In genomic region chr16:57537194-57537505, GRCh38 we compare ENCODE assay signal across 10 cellular contexts. TPM values are rescaled to one million over a fixed set of nuclear protein-coding genes. Genes with fewer than 3 reads are reported as not detected.
A peak's percentile ranks its signal among the peaks of the same experiment; 100 is the strongest.
DNase-seq lines count a peak whose midpoint lies in the region; ATAC-seq, FAIRE-seq and TF ChIP-seq lines count a peak whose summit lies in the region.
"Had no signal": no experiment of that assay in that cellular context is flagged by ENCODE, and none has a peak within 500 bp of the region (broad histone marks: within the 10 kb centered on the region; RNA-seq: fewer than 3 reads in every experiment).

No MANE protein-coding gene starts in this region.

- CTCF ChIA-PET in GM12878 (lab: Yijun Ruan, JAX) = interaction anchor here (0.7 to 3.3 kb wide), 14 partner anchors 8 to 185 kb away, joined by 3 to 18 read pairs (median 5); partner anchors contain the start of gene DOK4

- no peaks in the 10 kb centered on the region for H4K20me1 ChIP-seq in GM12878 (ENCODE audit: control insufficient read depth, insufficient read depth)

- TF ChIP-seq POLR2A in GM12878 (IDR thresholded peaks at IDR 0.05; ENCODE audit: low read depth, low read length) = no peak

- BruUV-seq in GM12878 (replicated peaks; lab: Mats Ljungman, UMichigan) = TSS peak; percentile 39

- DNase-seq in left ventricle myocardium inferior (no peak), cardiac septum (ENCODE audit: low spot score) (no peak), GM12878 (ENCODE audit: low read depth, low spot score) (no peak), dermis blood vessel endothelial cell (no peak), omental fat pad (ENCODE audit: low spot score) (no peak), DMS79 (lab: John Stamatoyannopoulos, UW) (no peak)
- no peak for DNase-seq in effector CD4-positive, alpha-beta T cell

- peak overlapping the region; percentile 84 for H3K4me2 ChIP-seq in GM12878 (ENCODE audit: control insufficient read depth, insufficient read depth)

- in situ Hi-C loops in GM12878 (cut with MboI) = no loop called here

- intact Hi-C loops in left ventricle myocardium inferior (cut with micrococcal nuclease) (no loop called here), cardiac septum (cut with DNase I) (loop anchor here (5.0 kb wide), 1 partner anchor 75 kb away; the partner anchor contains the start of gene POLR2C), GM12878 (cut with micrococcal nuclease; ENCODE audit: unreplicated experiment) (loop anchor here (2.0 to 5.0 kb wide), 3 partner anchors 50 to 350 kb away; partner anchors contain the start of genes DOK4, PSME3IP1 and RSPRY1)

- peak overlapping the region; percentile 65 for H3K9ac ChIP-seq in GM12878 (ENCODE audit: control insufficient read depth, insufficient read depth, low read length)
- peak overlapping the region; percentile 50 for H3K9ac ChIP-seq in mucosa of stomach (ENCODE audit: low read length)

- 2% methylated on average over 8 of the region's 8 CpGs for WGBS in GM12878 (ENCODE audit: insufficient coverage, insufficient replicate concordance, low lambda C conversion rate, missing lambda C conversion rate)

- POLR2A ChIA-PET in GM12878 (lab: Charles Lee) = interaction anchor here (0.6 to 1.9 kb wide), 6 partner anchors 9 to 167 kb away, joined by 3 to 11 read pairs (median 4); partner anchors contain the start of gene DOK4

- RAD21 ChIA-PET in GM12878 (lab: Charles Lee; ENCODE audit: unreplicated experiment) = interaction anchor here (0.7 to 3.0 kb wide), 13 partner anchors 9 to 239 kb away, joined by 3 to 19 read pairs (median 6); partner anchors contain the start of genes CIAPIN1, COQ9 and DOK4

- H3K4me3 ChIP-seq in left ventricle myocardium inferior (peak overlapping the region; percentile 94), GM12878 (peak overlapping the region; percentile 87), mucosa of stomach (ENCODE audit: low read length) (peak overlapping the region; percentile 17)

- H3K27ac ChIP-seq in left ventricle myocardium inferior (replicated peaks) (peak overlapping the region; percentile 96), GM12878 (ENCODE audit: control insufficient read depth, insufficient read depth) (peak overlapping the region; percentile 85)
- H3K27ac ChIP-seq: HL-60, neutrophil had no signal

- FAIRE-seq in GM12878 (lab: Jason Lieb, UNC) = no peak

- SMC1A ChIA-PET in GM12878 (lab: Charles Lee; ENCODE audit: uncharacterized antibody, unreplicated experiment) = interaction anchor here (0.7 to 3.0 kb wide), 14 partner anchors 10 to 620 kb away, joined by 3 to 25 read pairs (median 4); partner anchors contain the start of gene DOK4

- H3K27me3 ChIP-seq in left ventricle myocardium inferior (ENCODE audit: low read depth) = no peaks in the 10 kb centered on the region
- H3K27me3 ChIP-seq in GM12878 (replicated peaks in 1 of 2; ENCODE audit: control insufficient read depth in 2 of 2, insufficient read depth in 2 of 2, low read length in 1 of 2) = no peaks in the 10 kb centered on the region
- H3K27me3 ChIP-seq in mucosa of stomach (ENCODE audit: control insufficient read depth, insufficient read depth, low read length) = peaks cover 10% of the 10 kb centered on the region

- no peaks in the 10 kb centered on the region for H3K9me3 ChIP-seq in left ventricle myocardium inferior (replicated peaks)
- no peaks in the 10 kb centered on the region for H3K9me3 ChIP-seq in GM12878 (replicated peaks; ENCODE audit: control insufficient read depth, insufficient read depth, low read length)
- no peaks in the 10 kb centered on the region for H3K9me3 ChIP-seq in mucosa of stomach (ENCODE audit: control insufficient read depth, low read length)
- H3K9me3 ChIP-seq: neutrophil had no signal

- H3K4me1 ChIP-seq in left ventricle myocardium inferior = peaks cover 47% of the 10 kb centered on the region
- peaks cover 73% of the 10 kb centered on the region for H3K4me1 ChIP-seq in GM12878 (ENCODE audit: control insufficient read depth, insufficient read depth, low read length)
- H3K4me1 ChIP-seq in mucosa of stomach (ENCODE audit: control insufficient read depth, insufficient read depth, low read length) = peaks cover 16% of the 10 kb centered on the region

- peaks cover 9% of the 10 kb centered on the region for H3K79me2 ChIP-seq in GM12878 (ENCODE audit: control insufficient read depth, insufficient read depth, low read length)

- TF ChIP-seq RAD21 in GM12878 (IDR thresholded peaks at IDR 0.05; ENCODE audit: insufficient read depth, low read depth, low read length) = no peak

- H3K36me3 ChIP-seq in left ventricle myocardium inferior (no peaks in the 10 kb centered on the region), GM12878 (ENCODE audit: control insufficient read depth in 2 of 2, insufficient read depth in 2 of 2, low read length in 1 of 2) (no peaks in the 10 kb centered on the region), mucosa of stomach (ENCODE audit: control insufficient read depth, insufficient read depth, low read length) (no peaks in the 10 kb centered on the region)
- H3K36me3 ChIP-seq: neutrophil had no signal

- H2AFZ ChIP-seq in GM12878 (ENCODE audit: control insufficient read depth, low read depth, low read length) = no peak overlapping the region

- TF ChIP-seq EP300 in GM12878 (IDR thresholded peaks at IDR 0.05; ENCODE audit: borderline replicate concordance in 1 of 2, control insufficient read depth in 1 of 2, low read depth in 2 of 2, low read length in 2 of 2) = peak in 1 of 2 experiments; percentile 52; a peak in 1 of 4 replicates

- ATAC-seq in GM12878 (no peak), omental fat pad (ENCODE audit: low FRiP score) (no peak)

- no peak for TF ChIP-seq CTCF in left ventricle myocardium inferior (IDR thresholded peaks at IDR 0.05; ENCODE audit: borderline replicate concordance)
- TF ChIP-seq CTCF in GM12878 (IDR thresholded peaks at IDR 0.05 in 2 of 3, conservative IDR thresholded peaks at IDR 0.05 in 1 of 3; ENCODE audit: control insufficient read depth in 2 of 3, extremely low read depth in 1 of 3, insufficient read depth in 1 of 3, low read depth in 3 of 3, low read length in 3 of 3) = no peak
- TF ChIP-seq CTCF in omental fat pad (IDR thresholded peaks at IDR 0.05) = no peak

RNA-seq across cellular contexts. Expression of gene CCDC102A, which starts 0.8 kb away (rescaled TPM):
- 11.3 TPM for total RNA-seq in left ventricle myocardium inferior
- 5.5 TPM for total RNA-seq in cardiac septum
- 3.6 and 3.7 TPM in 2 replicates for total RNA-seq in GM12878 (2013; cell fraction: nucleolus; rRNA removed)
- total RNA-seq in GM12878 (2014; rRNA removed) = 3.5 and 5.9 TPM in 2 replicates
- total RNA-seq in GM12878 (2014; rRNA removed; fragmentation: Illumina TruSeq; extraction: Trizol) = 1.2 and 1.6 TPM in 2 replicates
- 5.1 and 5.6 TPM in 2 replicates for total RNA-seq in GM12878 (2021)
- 2.3 TPM for polyA plus RNA-seq in GM12878 (2011; ENCODE audit: low read depth)
- 2.2 and 5.1 TPM in 2 replicates for polyA plus RNA-seq in GM12878 (2011; rRNA removed)
- polyA plus RNA-seq in GM12878 (2011; cell fraction: cytosol; rRNA removed) = 8.5 and 10.0 TPM in 2 replicates
- polyA plus RNA-seq in GM12878 (2011; cell fraction: nucleus; rRNA removed) = 7.4 and 10.5 TPM in 2 replicates
- polyA plus RNA-seq in GM12878 (2012) = 4.2 and 5.2 TPM in 2 replicates
- polyA plus RNA-seq in GM12878 (2014; fragmentation: Illumina TruSeq; extraction: Trizol) = 0.59 and 0.76 TPM in 2 replicates
- polyA plus RNA-seq in GM12878 (2014; fragmentation: Nextera tagmentation; extraction: Ambion mirVana) = under 1 TPM; 0.03 to 0.53 TPM
- 3.3 and 4.1 TPM in 2 replicates for polyA plus RNA-seq in GM12878 (2014; rRNA removed)
- 1 to 10 TPM in 1 of 2 experiments, under 1 TPM in 1; 0.63 to 3.3 TPM for polyA plus RNA-seq in GM12878 (2016; fragmentation: Nextera tagmentation; extraction: Ambion mirVana)
- polyA minus RNA-seq in GM12878 (2011; rRNA and poly(A)+ RNA removed) = 1.6 and 4.7 TPM in 2 replicates
- polyA minus RNA-seq in GM12878 (2011; cell fraction: cytosol; rRNA and poly(A)+ RNA removed) = 2.1 TPM in 2 replicates
- 0.60 and 1.8 TPM in 2 replicates for polyA minus RNA-seq in GM12878 (2011; cell fraction: nucleus; rRNA and poly(A)+ RNA removed)
- total RNA-seq in dermis blood vessel endothelial cell = 12.6 and 25.5 TPM in 2 replicates
- 1 to 10 TPM; 3.5 to 9.8 (median 7.8) TPM for total RNA-seq in omental fat pad

RNA-seq across cellular contexts. Expression of gene ADGRG5, which starts 5.3 kb away (rescaled TPM):
- total RNA-seq in left ventricle myocardium inferior (not detected), cardiac septum (0.35 TPM), GM12878 (2014; rRNA removed) (24.5 and 30.4 TPM in 2 replicates), GM12878 (2014; rRNA removed; fragmentation: Illumina TruSeq; extraction: Trizol) (6.5 and 7.7 TPM in 2 replicates), GM12878 (2021) (26.6 and 30.1 TPM in 2 replicates), dermis blood vessel endothelial cell (not detected in 2 replicates), omental fat pad (under 1 TPM in 2 of 4 donors, not detected in 2; 0.31 to 0.37 TPM)
- total RNA-seq in GM12878 (2013; cell fraction: nucleolus; rRNA removed) = 40.4 and 40.7 TPM in 2 replicates
- 18.3 TPM for polyA plus RNA-seq in GM12878 (2011; ENCODE audit: low read depth)
- polyA plus RNA-seq in GM12878 (2011; rRNA removed) (1.3 and 5.6 TPM in 2 replicates), GM12878 (2014; fragmentation: Illumina TruSeq; extraction: Trizol) (8.4 and 19.2 TPM in 2 replicates), GM12878 (2014; fragmentation: Nextera tagmentation; extraction: Ambion mirVana) (1 to 10 TPM; 1.7 to 2.7 TPM), GM12878 (2014; rRNA removed) (25.9 and 35.1 TPM in 2 replicates), GM12878 (2016; fragmentation: Nextera tagmentation; extraction: Ambion mirVana) (10 to 100 TPM; 50.8 to 56.0 TPM)
- 4.9 and 5.6 TPM in 2 replicates for polyA plus RNA-seq in GM12878 (2011; cell fraction: cytosol; rRNA removed)
- 17.9 and 18.9 TPM in 2 replicates for polyA plus RNA-seq in GM12878 (2011; cell fraction: nucleus; rRNA removed)
- 26.7 and 36.0 TPM in 2 replicates for polyA plus RNA-seq in GM12878 (2012)
- polyA minus RNA-seq in GM12878 (2011; rRNA and poly(A)+ RNA removed) = 5.4 and 6.9 TPM in 2 replicates
- 2.2 and 2.3 TPM in 2 replicates for polyA minus RNA-seq in GM12878 (2011; cell fraction: cytosol; rRNA and poly(A)+ RNA removed)
- polyA minus RNA-seq in GM12878 (2011; cell fraction: nucleus; rRNA and poly(A)+ RNA removed) = 5.6 and 8.6 TPM in 2 replicates

RNA-seq across cellular contexts. Expression of gene DOK4, which starts 50.9 kb away (rescaled TPM):
- total RNA-seq in left ventricle myocardium inferior = 10.0 TPM
- 11.5 TPM for total RNA-seq in cardiac septum
- 3.1 and 6.2 TPM in 2 replicates for total RNA-seq in GM12878 (2013; cell fraction: nucleolus; rRNA removed)
- 2.1 and 2.2 TPM in 2 replicates for total RNA-seq in GM12878 (2014; rRNA removed)
- total RNA-seq in GM12878 (2014; rRNA removed; fragmentation: Illumina TruSeq; extraction: Trizol) = 1.1 and 1.2 TPM in 2 replicates
- 2.9 and 3.0 TPM in 2 replicates for total RNA-seq in GM12878 (2021)
- 2.1 TPM for polyA plus RNA-seq in GM12878 (2011; ENCODE audit: low read depth)
- 4.1 and 7.0 TPM in 2 replicates for polyA plus RNA-seq in GM12878 (2011; rRNA removed)
- 9.7 and 11.2 TPM in 2 replicates for polyA plus RNA-seq in GM12878 (2011; cell fraction: cytosol; rRNA removed)
- 18.4 and 23.2 TPM in 2 replicates for polyA plus RNA-seq in GM12878 (2011; cell fraction: nucleus; rRNA removed)
- polyA plus RNA-seq in GM12878 (2012) = 3.5 and 3.6 TPM in 2 replicates
- 0.60 and 1.6 TPM in 2 replicates for polyA plus RNA-seq in GM12878 (2014; fragmentation: Illumina TruSeq; extraction: Trizol)
- polyA plus RNA-seq in GM12878 (2014; fragmentation: Nextera tagmentation; extraction: Ambion mirVana) = under 1 TPM in 1 of 2 experiments, not detected in 1; 0.20 TPM
- 2.4 and 2.9 TPM in 2 replicates for polyA plus RNA-seq in GM12878 (2014; rRNA removed)
- polyA plus RNA-seq in GM12878 (2016; fragmentation: Nextera tagmentation; extraction: Ambion mirVana) = 1 to 10 TPM; 3.4 to 3.6 TPM
- 2.9 and 5.9 TPM in 2 replicates for polyA minus RNA-seq in GM12878 (2011; rRNA and poly(A)+ RNA removed)
- 1.7 and 2.5 TPM in 2 replicates for polyA minus RNA-seq in GM12878 (2011; cell fraction: cytosol; rRNA and poly(A)+ RNA removed)
- polyA minus RNA-seq in GM12878 (2011; cell fraction: nucleus; rRNA and poly(A)+ RNA removed) = 2.7 and 3.3 TPM in 2 replicates
- total RNA-seq in dermis blood vessel endothelial cell = 21.4 and 21.6 TPM in 2 replicates
- total RNA-seq in omental fat pad = 10 to 100 TPM in 3 of 4 donors, 1 to 10 TPM in 1; 5.9 to 36.3 (median 12.9) TPM

Comparison
In these comparisons a context has a peak if more than half of its experiments do, and no peak if none do; other contexts are left out.
1. H3K4me3 ChIP-seq: peak in every context shown above with its lines; median percentile 94 in left ventricle myocardium inferior; 87 in GM12878; 17 in mucosa of stomach.